8 cellular contexts compared by ENCODE assay signal in the genomic region with DNA sequence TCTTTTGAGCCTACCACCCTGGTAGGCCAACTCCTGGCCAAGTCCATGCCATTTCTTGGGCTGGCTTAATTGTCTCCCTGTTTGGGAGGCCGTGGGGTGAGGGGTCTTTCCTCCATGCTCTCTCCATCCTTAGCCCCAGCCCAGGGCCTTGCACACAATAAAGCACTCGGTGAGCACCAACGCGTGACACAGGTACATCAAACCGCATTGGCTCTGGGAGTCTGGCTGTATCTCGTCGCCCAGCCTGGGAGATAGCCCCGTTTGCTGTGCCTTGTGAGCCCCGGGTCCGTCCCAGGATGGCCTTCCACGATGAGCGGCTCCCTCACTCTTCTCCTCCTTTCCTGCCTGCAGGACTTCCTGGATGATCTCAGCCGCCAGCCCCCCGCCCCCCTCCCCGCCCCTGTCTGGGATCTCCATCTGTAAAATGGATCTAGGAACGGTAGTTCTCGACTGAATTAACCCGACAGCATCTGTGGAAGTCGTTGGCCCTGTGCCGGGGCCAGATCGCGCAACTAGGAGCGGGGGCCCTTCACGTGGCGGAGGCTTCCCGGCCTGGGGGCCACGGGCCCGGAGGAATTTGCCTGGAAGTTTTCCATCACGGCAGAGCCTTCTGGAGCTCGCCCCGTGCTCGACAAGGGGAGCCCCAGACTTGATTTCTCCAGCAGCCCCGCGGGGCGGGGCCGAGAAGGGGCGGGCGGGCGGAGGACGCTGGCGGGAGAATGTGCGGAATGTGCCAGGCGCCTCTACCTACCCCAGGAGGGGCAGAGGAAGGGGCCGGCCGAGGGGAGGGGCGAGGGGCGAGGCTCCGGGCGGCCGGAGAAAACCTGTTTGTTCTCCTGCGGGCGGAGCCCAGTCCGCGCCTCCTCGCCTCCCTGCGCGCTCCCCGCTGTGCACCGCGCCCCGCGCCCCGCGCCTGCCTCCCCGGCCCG. TPM values are rescaled to one million over a fixed set of nuclear protein-coding genes. Genes with fewer than 3 reads are reported as not detected.
DNase-seq lines count a peak whose midpoint lies in the region; ATAC-seq, FAIRE-seq and TF ChIP-seq lines count a peak whose summit lies in the region.

A gene (plus strand): TSS at position 852 of the 929 bp plus-strand sequence. CDS start 16,423 bp downstream, outside the sequence.

- TF ChIP-seq POLR2A in esophagus muscularis mucosa (IDR thresholded peaks at IDR 0.05; ENCODE audit: low read depth), result no peak

- DNase-seq in EL (peak; percentile 63), NCI-H510A (lab: John Stamatoyannopoulos, UW) (peak; percentile 24), esophagus muscularis mucosa (ENCODE audit: extremely low spot score) (no peak), pancreas (peak; percentile 51 to 79 (median 64)), D341Med (ENCODE audit: low spot score) (no peak)

- FAIRE-seq in pancreas (lab: Jason Lieb, UNC), result no peak

- peaks cover 0 to 9% (median 7%) of the 10 kb centered on the region in 4 donors for H3K4me1 ChIP-seq in esophagus muscularis mucosa
- no peaks in the 10 kb centered on the region for H3K4me1 ChIP-seq in pancreas

- no peak for TF ChIP-seq EP300 in esophagus muscularis mucosa (IDR thresholded peaks at IDR 0.05)

- H3K27ac ChIP-seq in esophagus muscularis mucosa (replicated peaks in 1 of 4) (no peak within 1 kb of the TSS), pancreas (no peak within 1 kb of the TSS)

- intact Hi-C loops in esophagus muscularis mucosa (cut with DNase I) (no loop called here), pancreas (cut with DNase I) (no loop called here)

- peak within 1 kb of the TSS; percentile 41 to 51 (median 44) for H3K4me3 ChIP-seq in esophagus muscularis mucosa
- H3K4me3 ChIP-seq in pancreas, result peak within 1 kb of the TSS in 2 of 4 donors; percentile 26 to 38

- TF ChIP-seq CTCF in esophagus muscularis mucosa (IDR thresholded peaks at IDR 0.05), result no peak
- no peak for TF ChIP-seq CTCF in pancreas (IDR thresholded peaks at IDR 0.05)

- H3K27me3 ChIP-seq in esophagus muscularis mucosa, result peaks cover 0 to 11% (median 2%) of the 10 kb centered on the region in 4 donors
- H3K27me3 ChIP-seq in pancreas, result peaks cover 0 to 5% (median 0%) of the 10 kb centered on the region in 4 donors

- ATAC-seq in pancreas (peak; percentile 69 to 94 (median 82)), HG03442 (IDR thresholded peaks at IDR 0.05; ENCODE audit: unreplicated experiment) (no peak), GM19395 (IDR thresholded peaks at IDR 0.05; ENCODE audit: unreplicated experiment) (no peak), GM21447 (IDR thresholded peaks at IDR 0.05; ENCODE audit: unreplicated experiment) (no peak)

- 37% methylated on average over 20 of the region's 66 CpGs for WGBS in esophagus muscularis mucosa
- 18 to 39% methylated on average over 50 to 66 of the region's 66 CpGs for WGBS in pancreas, 2 donors

- no peaks in the 10 kb centered on the region for H3K36me3 ChIP-seq in esophagus muscularis mucosa
- no peaks in the 10 kb centered on the region for H3K36me3 ChIP-seq in pancreas

- H3K9me3 ChIP-seq in esophagus muscularis mucosa (no peaks in the 10 kb centered on the region), pancreas (no peaks in the 10 kb centered on the region)

RNA-seq across cellular contexts. Expression of the gene that starts here (rescaled TPM):
- total RNA-seq in esophagus muscularis mucosa (1 to 10 TPM; 2.5 to 3.7 (median 3.0) TPM), pancreas (1 to 10 TPM; 2.4 to 5.0 (median 3.0) TPM)
- 1 to 10 TPM; 2.2 to 4.8 TPM for polyA plus RNA-seq in pancreas

Comparison
In these comparisons a context has a peak if more than half of its experiments do, and no peak if none do; other contexts are left out.
1. DNase-seq: peak in EL (single experiment), NCI-H510A (single experiment) and pancreas (6 of 6); none in esophagus muscularis mucosa (single experiment) and D341Med (single experiment).
2. ATAC-seq: peak in pancreas (4 of 4); none in HG03442 (single experiment), GM19395 (single experiment) and GM21447 (single experiment).